In genomic region chr22:20583471-20583922, GRCh38 we compare ENCODE assay signal across 11 cellular contexts.
DNase-seq lines count a peak whose midpoint lies in the region; ATAC-seq and TF ChIP-seq lines count a peak whose summit lies in the region.
"Had no signal": no experiment of that assay in that cellular context is flagged by ENCODE, and none has a peak within 500 bp of the region (broad histone marks: within the 10 kb centered on the region; RNA-seq: fewer than 3 reads in every experiment).

No MANE protein-coding gene starts in this region.

- H3K4me1 Mint-ChIP-seq in activated T-cell treated with anti-CD3 and anti-CD28 coated beads, Interleukin-2, amount 50 U/mL, for 24 hours (ENCODE audit: low read depth) = peaks cover 22% of the 10 kb centered on the region
- peaks cover 24% of the 10 kb centered on the region for H3K4me1 Mint-ChIP-seq in stimulated activated effector memory CD8-positive, alpha-beta T cell treated with anti-CD3 and anti-CD28 coated beads, Interleukin-12 subunit alpha, Interleukin-12 subunit beta, amount 100 ng/mL, for 72 hours
- H3K4me1 Mint-ChIP-seq: activated CD8-positive, alpha-beta memory T cell treated with anti-CD3 and anti-CD28 coated beads, Interleukin-2, amount 10 ng/mL, durations not matched to agents 7 days and 5 days; mesothelial cell of epicardium had no signal

- H3K27ac ChIP-seq in PC-3 (ENCODE audit: low read length) = no peak overlapping the region

- no peaks in the 10 kb centered on the region for H3K9me3 Mint-ChIP-seq in activated T-cell treated with anti-CD3 and anti-CD28 coated beads, Interleukin-2, amount 50 U/mL, for 24 hours
- H3K9me3 Mint-ChIP-seq in stimulated activated effector memory CD8-positive, alpha-beta T cell treated with anti-CD3 and anti-CD28 coated beads, Interleukin-12 subunit alpha, Interleukin-12 subunit beta, amount 100 ng/mL, for 72 hours = no peaks in the 10 kb centered on the region
- H3K9me3 Mint-ChIP-seq: mesothelial cell of epicardium had no signal

- CTCF ChIA-PET in PC-3 (lab: Charles Lee) = no interaction called here

- peaks cover 86% of the 10 kb centered on the region for H3K36me3 Mint-ChIP-seq in activated T-cell treated with anti-CD3 and anti-CD28 coated beads, Interleukin-2, amount 50 U/mL, for 24 hours (ENCODE audit: low read depth)
- peaks cover 85% of the 10 kb centered on the region for H3K36me3 Mint-ChIP-seq in stimulated activated effector memory CD8-positive, alpha-beta T cell treated with anti-CD3 and anti-CD28 coated beads, Interleukin-12 subunit alpha, Interleukin-12 subunit beta, amount 100 ng/mL, for 72 hours

- no peaks in the 10 kb centered on the region for H3F3A ChIP-seq in PC-3 (ENCODE audit: low read length, unreplicated experiment)

- H3K79me2 ChIP-seq in PC-3 (ENCODE audit: low read length) = no peaks in the 10 kb centered on the region

- no peaks in the 10 kb centered on the region for H3K9me3 ChIP-seq in PC-3 (ENCODE audit: low read length)

- intact Hi-C loops in PC-3 (cut with micrococcal nuclease) = no loop called here

- H3K27me3 Mint-ChIP-seq in activated T-cell treated with anti-CD3 and anti-CD28 coated beads, Interleukin-2, amount 50 U/mL, for 24 hours = no peaks in the 10 kb centered on the region
- H3K27me3 Mint-ChIP-seq: activated CD8-positive, alpha-beta memory T cell treated with anti-CD3 and anti-CD28 coated beads, Interleukin-2, amount 10 ng/mL, durations not matched to agents 7 days and 5 days had no signal

- peak; percentile 48 for TF ChIP-seq CTCF in PC-3 (conservative IDR thresholded peaks at IDR 0.05; ENCODE audit: low read depth, low read length)

- no peaks in the 10 kb centered on the region for H3K27me3 ChIP-seq in PC-3 (ENCODE audit: low read length)

- POLR2A ChIA-PET in PC-3 (lab: Charles Lee; ENCODE audit: unreplicated experiment) = no interaction called here

- no peak overlapping the region for H3K4me3 Mint-ChIP-seq in activated T-cell treated with anti-CD3 and anti-CD28 coated beads, Interleukin-2, amount 50 U/mL, for 24 hours
- H3K4me3 Mint-ChIP-seq in stimulated activated effector memory CD8-positive, alpha-beta T cell treated with anti-CD3 and anti-CD28 coated beads, Interleukin-12 subunit alpha, Interleukin-12 subunit beta, amount 100 ng/mL, for 72 hours = no peak overlapping the region
- H3K4me3 Mint-ChIP-seq: activated CD8-positive, alpha-beta memory T cell treated with anti-CD3 and anti-CD28 coated beads, Interleukin-2, amount 10 ng/mL, durations not matched to agents 7 days and 5 days; mesothelial cell of epicardium had no signal

- no peaks in the 10 kb centered on the region for H4K20me1 ChIP-seq in PC-3 (ENCODE audit: low read length)

- H3K9me2 ChIP-seq in PC-3 (replicated peaks; ENCODE audit: low read length) = no peaks in the 10 kb centered on the region

- H2AFZ ChIP-seq in PC-3 (ENCODE audit: low read length) = no peak overlapping the region

- no peak overlapping the region for H3K9ac ChIP-seq in PC-3 (ENCODE audit: low read length)

- no peaks in the 10 kb centered on the region for H3K4me1 ChIP-seq in PC-3 (ENCODE audit: insufficient read depth, low read length)

- peak overlapping the region; percentile 71 for H3K27ac Mint-ChIP-seq in activated T-cell treated with anti-CD3 and anti-CD28 coated beads, Interleukin-2, amount 50 U/mL, for 24 hours
- H3K27ac Mint-ChIP-seq in stimulated activated effector memory CD8-positive, alpha-beta T cell treated with anti-CD3 and anti-CD28 coated beads, Interleukin-12 subunit alpha, Interleukin-12 subunit beta, amount 100 ng/mL, for 72 hours = peak overlapping the region; percentile 75
- H3K27ac Mint-ChIP-seq: activated CD8-positive, alpha-beta memory T cell treated with anti-CD3 and anti-CD28 coated beads, Interleukin-2, amount 10 ng/mL, durations not matched to agents 7 days and 5 days; mesothelial cell of epicardium had no signal

- no TSS peak for BruUV-seq in PC-3 (replicated peaks; lab: Mats Ljungman, UMichigan)

- no peak for ATAC-seq in PC-3
- ATAC-seq in stimulated activated effector memory CD8-positive, alpha-beta T cell treated with anti-CD3 and anti-CD28 coated beads, Interleukin-12 subunit alpha, Interleukin-12 subunit beta, amount 100 ng/mL, for 72 hours = no peak
- ATAC-seq: activated CD8-positive, alpha-beta memory T cell treated with anti-CD3 and anti-CD28 coated beads, Interleukin-2, amount 10 ng/mL, durations not matched to agents 7 days and 5 days had no signal

- H3K36me3 ChIP-seq in PC-3 (ENCODE audit: low read depth, low read length) = peaks cover 19% of the 10 kb centered on the region

- no peak overlapping the region for H3K4me3 ChIP-seq in PC-3 (ENCODE audit: low read length)

- DNase-seq in activated T-cell treated with anti-CD3 and anti-CD28 coated beads, Interleukin-2, amount 50 U/mL, for 24 hours = peak; percentile 22
- no peak for DNase-seq in activated T-cell treated with anti-CD3 and anti-CD28 coated beads, Interleukin-2, amount 50 U/mL, for 48 hours
- peak; percentile 19 for DNase-seq in PC-3
- DNase-seq in globus pallidus (ENCODE audit: low spot score) = peak; percentile 72
- no peak for DNase-seq in stimulated activated effector memory CD8-positive, alpha-beta T cell treated with anti-CD3 and anti-CD28 coated beads, Interleukin-12 subunit alpha, Interleukin-12 subunit beta, amount 100 ng/mL, for 72 hours (ENCODE audit: low spot score in 2 of 2)
- DNase-seq in activated CD4-positive, alpha-beta T cell treated with anti-CD3 and anti-CD28 coated beads, Interleukin-2, amount 50 U/mL, for 4 hours = no peak
- no peak for DNase-seq in NCI-H524 treated with DMSO at 0.1 percent for 48 hours (lab: John Stamatoyannopoulos, UW)
- no peak for DNase-seq in stimulated activated CD4-positive, alpha-beta T cell treated with anti-CD3 and anti-CD28 coated beads, Interleukin-2, amount 100 ng/mL, for 48 hours
- DNase-seq: activated CD8-positive, alpha-beta memory T cell treated with anti-CD3 and anti-CD28 coated beads, Interleukin-2, amount 10 ng/mL, durations not matched to agents 7 days and 5 days; small intestine had no signal

- H3K4me2 ChIP-seq in PC-3 (ENCODE audit: low read length) = no peak overlapping the region

Comparison
In these comparisons a context has a peak if more than half of its experiments do, and no peak if none do; other contexts are left out.
1. DNase-seq: peak in activated T-cell treated with anti-CD3 and anti-CD28 coated beads, Interleukin-2, amount 50 U/mL, for 24 hours (single experiment), PC-3 (single experiment) and globus pallidus (single experiment); none in activated T-cell treated with anti-CD3 and anti-CD28 coated beads, Interleukin-2, amount 50 U/mL, for 48 hours (0 of 2), stimulated activated effector memory CD8-positive, alpha-beta T cell treated with anti-CD3 and anti-CD28 coated beads, Interleukin-12 subunit alpha, Interleukin-12 subunit beta, amount 100 ng/mL, for 72 hours (0 of 2), activated CD4-positive, alpha-beta T cell treated with anti-CD3 and anti-CD28 coated beads, Interleukin-2, amount 50 U/mL, for 4 hours (0 of 2), NCI-H524 treated with DMSO at 0.1 percent for 48 hours (single experiment) and stimulated activated CD4-positive, alpha-beta T cell treated with anti-CD3 and anti-CD28 coated beads, Interleukin-2, amount 100 ng/mL, for 48 hours (0 of 2).